ENCODE assay signal across 6 cellular contexts in genomic region chr20:28593383-28593782, GRCh38.
DNase-seq lines count a peak whose midpoint lies in the region; ATAC-seq and TF ChIP-seq lines count a peak whose summit lies in the region.
"Not testable (repeated sequence)": the region's sequence is repeated elsewhere in the genome, so short reads cannot be mapped to it uniquely, and the experiment has no call there.

No MANE protein-coding gene starts in this region.

- H3K4me1 Mint-ChIP-seq in T-helper 2 cell treated with Interferon-gamma antibody and Interleukin-4, amounts not matched to agents 5 μg/mL and 100 μg/mL, for 36 hours (ENCODE audit: low read depth) = peaks cover 16% of the 10 kb centered on the region
- H3K4me1 Mint-ChIP-seq in activated CD4-positive, alpha-beta memory T cell treated with anti-CD3 and anti-CD28 coated beads, Interleukin-2, amount 10 ng/mL, durations not matched to agents 7 days and 5 days = peaks cover 14% of the 10 kb centered on the region
- peaks cover 30% of the 10 kb centered on the region for H3K4me1 Mint-ChIP-seq in activated T-helper 1 cell treated with anti-CD3 and anti-CD28 coated beads, Interleukin-12 subunit alpha, Interleukin-12 subunit beta, Interleukin-2, Interleukin-4 antibody, amounts not matched to agents 30 ng/mL and 10 ng/mL and 1 ng/mL, durations not matched to agents 14 hours and 24 hours and 36 hours (ENCODE audit: low read depth)
- peaks cover 34% of the 10 kb centered on the region for H3K4me1 Mint-ChIP-seq in central memory CD8-positive, alpha-beta T cell
- H3K4me1 Mint-ChIP-seq in natural killer cell = peaks cover 23 to 27% of the 10 kb centered on the region in 2 donors
- H3K4me1 Mint-ChIP-seq in stimulated activated effector memory CD8-positive, alpha-beta T cell treated with anti-CD3 and anti-CD28 coated beads, Interleukin-12 subunit alpha, Interleukin-12 subunit beta, amount 100 ng/mL, for 72 hours = peaks cover 27% of the 10 kb centered on the region

- H3K27ac Mint-ChIP-seq in T-helper 2 cell treated with Interferon-gamma antibody and Interleukin-4, amounts not matched to agents 5 μg/mL and 100 μg/mL, for 36 hours = peak overlapping the region; percentile 76
- peak overlapping the region; percentile 13 for H3K27ac Mint-ChIP-seq in activated CD4-positive, alpha-beta memory T cell treated with anti-CD3 and anti-CD28 coated beads, Interleukin-2, amount 10 ng/mL, durations not matched to agents 7 days and 5 days
- H3K27ac Mint-ChIP-seq in activated T-helper 1 cell treated with anti-CD3 and anti-CD28 coated beads, Interleukin-12 subunit alpha, Interleukin-12 subunit beta, Interleukin-2, Interleukin-4 antibody, amounts not matched to agents 30 ng/mL and 10 ng/mL and 1 ng/mL, durations not matched to agents 14 hours and 24 hours and 36 hours = peak overlapping the region; percentile 15
- not testable (repeated sequence) for H3K27ac Mint-ChIP-seq in central memory CD8-positive, alpha-beta T cell (ENCODE audit: low read depth); stimulated activated effector memory CD8-positive, alpha-beta T cell treated with anti-CD3 and anti-CD28 coated beads, Interleukin-12 subunit alpha, Interleukin-12 subunit beta, amount 100 ng/mL, for 72 hours
- H3K27ac Mint-ChIP-seq in natural killer cell = peak overlapping the region in 1 of 2 donors; percentile 36

- not testable (repeated sequence) for ATAC-seq in central memory CD8-positive, alpha-beta T cell (replicated peaks; ENCODE audit: extremely low read depth, poor library complexity, severe bottlenecking); natural killer cell; stimulated activated effector memory CD8-positive, alpha-beta T cell treated with anti-CD3 and anti-CD28 coated beads, Interleukin-12 subunit alpha, Interleukin-12 subunit beta, amount 100 ng/mL, for 72 hours

- peaks cover 16% of the 10 kb centered on the region for H3K36me3 Mint-ChIP-seq in T-helper 2 cell treated with Interferon-gamma antibody and Interleukin-4, amounts not matched to agents 5 μg/mL and 100 μg/mL, for 36 hours (ENCODE audit: low read depth)
- peaks cover 25% of the 10 kb centered on the region for H3K36me3 Mint-ChIP-seq in activated CD4-positive, alpha-beta memory T cell treated with anti-CD3 and anti-CD28 coated beads, Interleukin-2, amount 10 ng/mL, durations not matched to agents 7 days and 5 days (ENCODE audit: low read depth)
- H3K36me3 Mint-ChIP-seq in activated T-helper 1 cell treated with anti-CD3 and anti-CD28 coated beads, Interleukin-12 subunit alpha, Interleukin-12 subunit beta, Interleukin-2, Interleukin-4 antibody, amounts not matched to agents 30 ng/mL and 10 ng/mL and 1 ng/mL, durations not matched to agents 14 hours and 24 hours and 36 hours (ENCODE audit: low read depth) = peaks cover 19% of the 10 kb centered on the region
- H3K36me3 Mint-ChIP-seq in central memory CD8-positive, alpha-beta T cell (ENCODE audit: insufficient read depth); natural killer cell: not testable (repeated sequence)
- peaks cover 59% of the 10 kb centered on the region for H3K36me3 Mint-ChIP-seq in stimulated activated effector memory CD8-positive, alpha-beta T cell treated with anti-CD3 and anti-CD28 coated beads, Interleukin-12 subunit alpha, Interleukin-12 subunit beta, amount 100 ng/mL, for 72 hours

- POLR2A ChIA-PET in activated CD4-positive, alpha-beta memory T cell treated with anti-CD3 and anti-CD28 coated beads, Interleukin-2, amount 10 ng/mL, durations not matched to agents 7 days and 5 days (lab: Charles Lee) = interaction anchor here (1.5 kb wide), 1 partner anchor 9 kb away, joined by 7 read pairs; no protein-coding TSS in a partner anchor

- TF ChIP-seq CTCF in natural killer cell (IDR thresholded peaks at IDR 0.05) = not testable (repeated sequence)

- CTCF ChIA-PET in activated CD4-positive, alpha-beta memory T cell treated with anti-CD3 and anti-CD28 coated beads, Interleukin-2, amount 10 ng/mL, durations not matched to agents 7 days and 5 days (lab: Charles Lee) = interaction anchor here (1.0 kb wide), 1 partner anchor 10 kb away, joined by 6 read pairs; no protein-coding TSS in a partner anchor

- H3K9me3 Mint-ChIP-seq in T-helper 2 cell treated with Interferon-gamma antibody and Interleukin-4, amounts not matched to agents 5 μg/mL and 100 μg/mL, for 36 hours; activated CD4-positive, alpha-beta memory T cell treated with anti-CD3 and anti-CD28 coated beads, Interleukin-2, amount 10 ng/mL, durations not matched to agents 7 days and 5 days; activated T-helper 1 cell treated with anti-CD3 and anti-CD28 coated beads, Interleukin-12 subunit alpha, Interleukin-12 subunit beta, Interleukin-2, Interleukin-4 antibody, amounts not matched to agents 30 ng/mL and 10 ng/mL and 1 ng/mL, durations not matched to agents 14 hours and 24 hours and 36 hours; central memory CD8-positive, alpha-beta T cell; natural killer cell; stimulated activated effector memory CD8-positive, alpha-beta T cell treated with anti-CD3 and anti-CD28 coated beads, Interleukin-12 subunit alpha, Interleukin-12 subunit beta, amount 100 ng/mL, for 72 hours: not testable (repeated sequence)

- DNase-seq in T-helper 2 cell treated with Interferon-gamma antibody and Interleukin-4, amounts not matched to agents 5 μg/mL and 100 μg/mL, for 36 hours (ENCODE audit: low spot score); activated CD4-positive, alpha-beta memory T cell treated with anti-CD3 and anti-CD28 coated beads, Interleukin-2, amount 10 ng/mL, durations not matched to agents 7 days and 5 days; activated T-helper 1 cell treated with anti-CD3 and anti-CD28 coated beads, Interleukin-12 subunit alpha, Interleukin-12 subunit beta, Interleukin-2, Interleukin-4 antibody, amounts not matched to agents 30 ng/mL and 10 ng/mL and 1 ng/mL, durations not matched to agents 14 hours and 24 hours and 36 hours (ENCODE audit: low spot score); central memory CD8-positive, alpha-beta T cell (ENCODE audit: low spot score in 2 of 2); natural killer cell; stimulated activated effector memory CD8-positive, alpha-beta T cell treated with anti-CD3 and anti-CD28 coated beads, Interleukin-12 subunit alpha, Interleukin-12 subunit beta, amount 100 ng/mL, for 72 hours (ENCODE audit: low spot score in 2 of 2): not testable (repeated sequence)

- peak overlapping the region; percentile 65 for H3K4me3 Mint-ChIP-seq in T-helper 2 cell treated with Interferon-gamma antibody and Interleukin-4, amounts not matched to agents 5 μg/mL and 100 μg/mL, for 36 hours
- not testable (repeated sequence) for H3K4me3 Mint-ChIP-seq in activated CD4-positive, alpha-beta memory T cell treated with anti-CD3 and anti-CD28 coated beads, Interleukin-2, amount 10 ng/mL, durations not matched to agents 7 days and 5 days
- peak overlapping the region; percentile 69 for H3K4me3 Mint-ChIP-seq in activated T-helper 1 cell treated with anti-CD3 and anti-CD28 coated beads, Interleukin-12 subunit alpha, Interleukin-12 subunit beta, Interleukin-2, Interleukin-4 antibody, amounts not matched to agents 30 ng/mL and 10 ng/mL and 1 ng/mL, durations not matched to agents 14 hours and 24 hours and 36 hours
- H3K4me3 Mint-ChIP-seq in central memory CD8-positive, alpha-beta T cell = peak overlapping the region; percentile 49
- H3K4me3 Mint-ChIP-seq in natural killer cell = peak overlapping the region; percentile 45
- H3K4me3 Mint-ChIP-seq in stimulated activated effector memory CD8-positive, alpha-beta T cell treated with anti-CD3 and anti-CD28 coated beads, Interleukin-12 subunit alpha, Interleukin-12 subunit beta, amount 100 ng/mL, for 72 hours = peak overlapping the region; percentile 21

- not testable (repeated sequence) for H3K27me3 Mint-ChIP-seq in T-helper 2 cell treated with Interferon-gamma antibody and Interleukin-4, amounts not matched to agents 5 μg/mL and 100 μg/mL, for 36 hours (ENCODE audit: low read depth); activated CD4-positive, alpha-beta memory T cell treated with anti-CD3 and anti-CD28 coated beads, Interleukin-2, amount 10 ng/mL, durations not matched to agents 7 days and 5 days; activated T-helper 1 cell treated with anti-CD3 and anti-CD28 coated beads, Interleukin-12 subunit alpha, Interleukin-12 subunit beta, Interleukin-2, Interleukin-4 antibody, amounts not matched to agents 30 ng/mL and 10 ng/mL and 1 ng/mL, durations not matched to agents 14 hours and 24 hours and 36 hours (ENCODE audit: insufficient read depth); central memory CD8-positive, alpha-beta T cell; natural killer cell (ENCODE audit: low read depth in 2 of 2)

- intact Hi-C loops in activated T-helper 1 cell treated with anti-CD3 and anti-CD28 coated beads, Interleukin-12 subunit alpha, Interleukin-12 subunit beta, Interleukin-2, Interleukin-4 antibody, amounts not matched to agents 30 ng/mL and 10 ng/mL and 1 ng/mL, durations not matched to agents 14 hours and 24 hours and 36 hours (cut with micrococcal nuclease); natural killer cell (cut with micrococcal nuclease): not testable (repeated sequence)
